1 cellular context compared by ENCODE assay signal in the genomic region with DNA sequence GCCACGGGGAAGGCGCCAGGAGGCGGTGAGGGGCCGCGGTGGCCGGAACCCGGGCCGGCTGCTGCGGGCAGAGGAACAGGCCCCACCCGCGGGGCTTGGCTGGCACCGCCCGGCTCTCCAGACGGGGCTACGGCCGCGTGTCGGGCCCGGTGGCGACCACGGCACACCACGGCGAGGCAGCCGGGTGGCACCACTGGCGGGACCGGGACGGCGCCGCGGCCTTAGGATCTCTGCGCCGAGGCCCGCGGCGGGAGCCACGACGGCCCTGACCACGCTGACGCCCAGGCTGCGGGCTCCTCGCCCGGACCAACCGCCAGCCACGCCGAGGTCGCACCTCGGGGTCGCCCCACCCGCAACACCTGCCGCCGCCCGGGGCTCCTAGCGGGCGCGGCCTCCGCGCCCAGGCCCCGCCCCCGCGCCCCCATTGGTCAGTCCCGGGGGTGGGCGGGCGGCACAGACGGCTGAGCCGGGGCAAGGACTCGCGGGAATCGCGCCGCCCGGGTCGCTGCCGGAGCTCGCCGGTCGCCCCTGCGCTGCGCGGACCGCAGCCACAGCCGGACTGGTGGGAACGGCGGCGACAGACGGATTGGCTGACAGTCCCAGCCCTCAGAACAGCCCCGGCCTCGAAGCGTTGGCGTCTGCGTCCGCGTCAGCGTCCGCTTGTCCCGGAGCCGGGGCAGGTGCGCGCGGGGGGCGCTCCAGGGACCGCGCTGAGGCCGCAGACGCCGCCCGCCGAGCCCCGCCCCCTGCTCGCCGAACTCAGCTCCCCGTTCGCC.
A peak's percentile ranks its signal among the peaks of the same experiment; 100 is the strongest.
TF ChIP-seq lines count a peak whose summit lies in the region.

Gene BMP8A, plus strand, starts transcription at position 491 of the 776 bp plus-strand sequence. CDS start 356 bp downstream, outside the sequence.

TF ChIP-seq in HepG2, 621 proteins besides CTCF, POLR2A, EP300 and RAD21 (continued from another document and continues in another):
- 0 out of 2 replicates have a peak, but pooled peaks have one; percentile 19 for TF ChIP-seq ZNF331 (CRISPR knock-in tag; IDR thresholded peaks at IDR 0.05)
- TF ChIP-seq ZZZ3 (CRISPR knock-in tag; IDR thresholded peaks at IDR 0.05; ENCODE audit: borderline replicate concordance), result no peak
- no peak for TF ChIP-seq TOE1 (CRISPR knock-in tag; IDR thresholded peaks at IDR 0.05)
- no peak for TF ChIP-seq ISL2 (CRISPR knock-in tag; IDR thresholded peaks at IDR 0.05)
- TF ChIP-seq ZNF17 (CRISPR knock-in tag; IDR thresholded peaks at IDR 0.05), result no peak
- TF ChIP-seq SOX6 (IDR thresholded peaks at IDR 0.05), result no peak
- TF ChIP-seq SOX6 (CRISPR knock-in tag; IDR thresholded peaks at IDR 0.05), result no peak
- TF ChIP-seq ZXDC (CRISPR knock-in tag; IDR thresholded peaks at IDR 0.05), result peak; percentile 36; the same call in 1 of the 2 replicates
- TF ChIP-seq HNF4A (CRISPR knock-in tag; IDR thresholded peaks at IDR 0.05), result no peak
- no peak for TF ChIP-seq CEBPG (CRISPR knock-in tag; IDR thresholded peaks at IDR 0.05)
- TF ChIP-seq HOMEZ (CRISPR knock-in tag; IDR thresholded peaks at IDR 0.05; ENCODE audit: low read depth), result no peak
- TF ChIP-seq ZNF326 (CRISPR knock-in tag; IDR thresholded peaks at IDR 0.05; ENCODE audit: borderline replicate concordance), result no peak
- no peak for TF ChIP-seq TBX2 (CRISPR knock-in tag; IDR thresholded peaks at IDR 0.05; ENCODE audit: borderline replicate concordance)
- TF ChIP-seq, protein P1, sequence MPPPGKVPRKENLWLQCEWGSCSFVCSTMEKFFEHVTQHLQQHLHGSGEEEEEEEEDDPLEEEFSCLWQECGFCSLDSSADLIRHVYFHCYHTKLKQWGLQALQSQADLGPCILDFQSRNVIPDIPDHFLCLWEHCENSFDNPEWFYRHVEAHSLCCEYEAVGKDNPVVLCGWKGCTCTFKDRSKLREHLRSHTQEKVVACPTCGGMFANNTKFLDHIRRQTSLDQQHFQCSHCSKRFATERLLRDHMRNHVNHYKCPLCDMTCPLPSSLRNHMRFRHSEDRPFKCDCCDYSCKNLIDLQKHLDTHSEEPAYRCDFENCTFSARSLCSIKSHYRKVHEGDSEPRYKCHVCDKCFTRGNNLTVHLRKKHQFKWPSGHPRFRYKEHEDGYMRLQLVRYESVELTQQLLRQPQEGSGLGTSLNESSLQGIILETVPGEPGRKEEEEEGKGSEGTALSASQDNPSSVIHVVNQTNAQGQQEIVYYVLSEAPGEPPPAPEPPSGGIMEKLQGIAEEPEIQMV (CRISPR knock-in tag; IDR thresholded peaks at IDR 0.05; ENCODE audit: low read depth), result peak; percentile 76; the same call in 1 of the 2 replicates
- TF ChIP-seq NONO (IDR thresholded peaks at IDR 0.05), result no peak
- TF ChIP-seq NONO (CRISPR knock-in tag; conservative IDR thresholded peaks at IDR 0.05), result no peak
- no peak for TF ChIP-seq RELA (CRISPR knock-in tag; IDR thresholded peaks at IDR 0.05)
- no peak for TF ChIP-seq NCOA1 (CRISPR knock-in tag; IDR thresholded peaks at IDR 0.05)
- no peak for TF ChIP-seq HOXA7 (CRISPR knock-in tag; IDR thresholded peaks at IDR 0.05)
- no peak for TF ChIP-seq ARNT (IDR thresholded peaks at IDR 0.05)
- no peak for TF ChIP-seq ZFP91 (CRISPR knock-in tag; IDR thresholded peaks at IDR 0.05; ENCODE audit: borderline replicate concordance)
- TF ChIP-seq ZNF746 (CRISPR knock-in tag; IDR thresholded peaks at IDR 0.05), result no peak
- no peak for TF ChIP-seq ZFAT (CRISPR knock-in tag; conservative IDR thresholded peaks at IDR 0.05)
- TF ChIP-seq, protein P2, sequence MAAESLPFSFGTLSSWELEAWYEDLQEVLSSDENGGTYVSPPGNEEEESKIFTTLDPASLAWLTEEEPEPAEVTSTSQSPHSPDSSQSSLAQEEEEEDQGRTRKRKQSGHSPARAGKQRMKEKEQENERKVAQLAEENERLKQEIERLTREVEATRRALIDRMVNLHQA (CRISPR knock-in tag; IDR thresholded peaks at IDR 0.05), result no peak
- TF ChIP-seq PITX1 (CRISPR knock-in tag; IDR thresholded peaks at IDR 0.05), result no peak
- TF ChIP-seq ZNF136 (CRISPR knock-in tag; IDR thresholded peaks at IDR 0.05; ENCODE audit: low read depth), result no peak
- TF ChIP-seq, protein P3, sequence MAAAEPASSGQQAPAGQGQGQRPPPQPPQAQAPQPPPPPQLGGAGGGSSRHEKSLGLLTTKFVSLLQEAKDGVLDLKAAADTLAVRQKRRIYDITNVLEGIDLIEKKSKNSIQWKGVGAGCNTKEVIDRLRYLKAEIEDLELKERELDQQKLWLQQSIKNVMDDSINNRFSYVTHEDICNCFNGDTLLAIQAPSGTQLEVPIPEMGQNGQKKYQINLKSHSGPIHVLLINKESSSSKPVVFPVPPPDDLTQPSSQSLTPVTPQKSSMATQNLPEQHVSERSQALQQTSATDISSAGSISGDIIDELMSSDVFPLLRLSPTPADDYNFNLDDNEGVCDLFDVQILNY (CRISPR knock-in tag; conservative IDR thresholded peaks at IDR 0.05), result no peak
- TF ChIP-seq NCOR1 (IDR thresholded peaks at IDR 0.05; ENCODE audit: borderline replicate concordance, low read length), result no peak
- TF ChIP-seq ZNF563 (CRISPR knock-in tag; IDR thresholded peaks at IDR 0.05), result peak; percentile 71; the same call in 1 of the 2 replicates
- TF ChIP-seq HMG20B (CRISPR knock-in tag; conservative IDR thresholded peaks at IDR 0.05), result no peak
- no peak for TF ChIP-seq NCOA5 (CRISPR knock-in tag; IDR thresholded peaks at IDR 0.05)
- no peak for TF ChIP-seq ZMYM4 (CRISPR knock-in tag; IDR thresholded peaks at IDR 0.05)
- TF ChIP-seq, protein P4, sequence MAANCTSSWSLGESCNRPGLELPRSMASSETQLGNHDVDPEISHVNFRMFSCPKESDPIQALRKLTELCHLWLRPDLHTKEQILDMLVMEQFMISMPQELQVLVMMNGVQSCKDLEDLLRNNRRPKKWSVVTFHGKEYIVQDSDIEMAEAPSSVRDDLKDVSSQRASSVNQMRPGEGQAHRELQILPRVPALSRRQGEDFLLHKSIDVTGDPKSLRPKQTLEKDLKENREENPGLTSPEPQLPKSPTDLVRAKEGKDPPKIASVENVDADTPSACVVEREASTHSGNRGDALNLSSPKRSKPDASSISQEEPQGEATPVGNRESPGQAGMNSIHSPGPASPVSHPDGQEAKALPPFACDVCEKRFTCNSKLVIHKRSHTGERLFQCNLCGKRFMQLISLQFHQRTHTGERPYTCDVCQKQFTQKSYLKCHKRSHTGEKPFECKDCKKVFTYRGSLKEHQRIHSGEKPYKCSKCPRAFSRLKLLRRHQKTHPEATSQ (CRISPR knock-in tag; IDR thresholded peaks at IDR 0.05; ENCODE audit: borderline replicate concordance), result no peak
- TF ChIP-seq, protein P5, sequence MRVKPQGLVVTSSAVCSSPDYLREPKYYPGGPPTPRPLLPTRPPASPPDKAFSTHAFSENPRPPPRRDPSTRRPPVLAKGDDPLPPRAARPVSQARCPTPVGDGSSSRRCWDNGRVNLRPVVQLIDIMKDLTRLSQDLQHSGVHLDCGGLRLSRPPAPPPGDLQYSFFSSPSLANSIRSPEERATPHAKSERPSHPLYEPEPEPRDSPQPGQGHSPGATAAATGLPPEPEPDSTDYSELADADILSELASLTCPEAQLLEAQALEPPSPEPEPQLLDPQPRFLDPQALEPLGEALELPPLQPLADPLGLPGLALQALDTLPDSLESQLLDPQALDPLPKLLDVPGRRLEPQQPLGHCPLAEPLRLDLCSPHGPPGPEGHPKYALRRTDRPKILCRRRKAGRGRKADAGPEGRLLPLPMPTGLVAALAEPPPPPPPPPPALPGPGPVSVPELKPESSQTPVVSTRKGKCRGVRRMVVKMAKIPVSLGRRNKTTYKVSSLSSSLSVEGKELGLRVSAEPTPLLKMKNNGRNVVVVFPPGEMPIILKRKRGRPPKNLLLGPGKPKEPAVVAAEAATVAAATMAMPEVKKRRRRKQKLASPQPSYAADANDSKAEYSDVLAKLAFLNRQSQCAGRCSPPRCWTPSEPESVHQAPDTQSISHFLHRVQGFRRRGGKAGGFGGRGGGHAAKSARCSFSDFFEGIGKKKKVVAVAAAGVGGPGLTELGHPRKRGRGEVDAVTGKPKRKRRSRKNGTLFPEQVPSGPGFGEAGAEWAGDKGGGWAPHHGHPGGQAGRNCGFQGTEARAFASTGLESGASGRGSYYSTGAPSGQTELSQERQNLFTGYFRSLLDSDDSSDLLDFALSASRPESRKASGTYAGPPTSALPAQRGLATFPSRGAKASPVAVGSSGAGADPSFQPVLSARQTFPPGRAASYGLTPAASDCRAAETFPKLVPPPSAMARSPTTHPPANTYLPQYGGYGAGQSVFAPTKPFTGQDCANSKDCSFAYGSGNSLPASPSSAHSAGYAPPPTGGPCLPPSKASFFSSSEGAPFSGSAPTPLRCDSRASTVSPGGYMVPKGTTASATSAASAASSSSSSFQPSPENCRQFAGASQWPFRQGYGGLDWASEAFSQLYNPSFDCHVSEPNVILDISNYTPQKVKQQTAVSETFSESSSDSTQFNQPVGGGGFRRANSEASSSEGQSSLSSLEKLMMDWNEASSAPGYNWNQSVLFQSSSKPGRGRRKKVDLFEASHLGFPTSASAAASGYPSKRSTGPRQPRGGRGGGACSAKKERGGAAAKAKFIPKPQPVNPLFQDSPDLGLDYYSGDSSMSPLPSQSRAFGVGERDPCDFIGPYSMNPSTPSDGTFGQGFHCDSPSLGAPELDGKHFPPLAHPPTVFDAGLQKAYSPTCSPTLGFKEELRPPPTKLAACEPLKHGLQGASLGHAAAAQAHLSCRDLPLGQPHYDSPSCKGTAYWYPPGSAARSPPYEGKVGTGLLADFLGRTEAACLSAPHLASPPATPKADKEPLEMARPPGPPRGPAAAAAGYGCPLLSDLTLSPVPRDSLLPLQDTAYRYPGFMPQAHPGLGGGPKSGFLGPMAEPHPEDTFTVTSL (CRISPR knock-in tag; IDR thresholded peaks at IDR 0.05; ENCODE audit: borderline replicate concordance), result no peak
- no peak for TF ChIP-seq TCF12 (IDR thresholded peaks at IDR 0.05)
- TF ChIP-seq TCF12 (CRISPR knock-in tag; IDR thresholded peaks at IDR 0.05), result no peak
- TF ChIP-seq MED8 (CRISPR knock-in tag; IDR thresholded peaks at IDR 0.05; ENCODE audit: insufficient replicate concordance), result no peak
- TF ChIP-seq BHLHE40 (IDR thresholded peaks at IDR 0.05; ENCODE audit: low read length), result no peak
- no peak for TF ChIP-seq AFF4 (CRISPR knock-in tag; IDR thresholded peaks at IDR 0.05)
